Comparison of ENCODE assay signal across 8 cellular contexts in genomic region chr2:197804758-197805597, GRCh38. TPM values are rescaled to one million over a fixed set of nuclear protein-coding genes. Genes with fewer than 3 reads are reported as not detected.
DNase-seq lines count a peak whose midpoint lies in the region; ATAC-seq, FAIRE-seq and TF ChIP-seq lines count a peak whose summit lies in the region.

No MANE protein-coding gene starts in this region.

- no peak for FAIRE-seq in A549 (lab: Jason Lieb, UNC)

- H3K4me3 ChIP-seq in A549 (peak overlapping the region; percentile 57), dorsolateral prefrontal cortex (peak overlapping the region; percentile 66 to 98 (median 84)), stomach smooth muscle (ENCODE audit: low read length in 2 of 2) (peak overlapping the region; percentile 83 to 92)

- TF ChIP-seq EP300 in A549 (IDR thresholded peaks at IDR 0.05), result no peak

- no peak for TF ChIP-seq POLR2A in A549 (IDR thresholded peaks at IDR 0.05; ENCODE audit: low read length)

- no peak for DNase-seq in A549 (ENCODE audit: low read depth in 1 of 2, low spot score in 1 of 2)
- DNase-seq in dorsolateral prefrontal cortex, result peak in 8 of 10 donors; percentile 21 to 55 (median 35)
- no peak for DNase-seq in memory B cell (ENCODE audit: low spot score in 2 of 2)
- no peak for DNase-seq in G401 (ENCODE audit: low spot score)

- ATAC-seq in A549 (peak; percentile 43 to 46; a peak in 5 of 6 replicates), GM18868 (IDR thresholded peaks at IDR 0.05; ENCODE audit: unreplicated experiment) (peak; percentile 22), HG03108 (IDR thresholded peaks at IDR 0.05; ENCODE audit: unreplicated experiment) (peak; percentile 15), memory B cell (ENCODE audit: low read depth) (peak; percentile 32)
- peak; percentile 15 to 30 for ATAC-seq in activated CD4-positive, CD25-positive, alpha-beta regulatory T cell treated with anti-CD3 and anti-CD28 coated beads, Interleukin-2, amount 50 U/mL, for 24 hours

- WGBS in A549 (ENCODE audit: missing lambda C conversion rate), result 10% methylated on average over 23 of the region's 90 CpGs

- no peak for TF ChIP-seq RAD21 in A549 (conservative IDR thresholded peaks at IDR 0.05 in 1 of 2, IDR thresholded peaks at IDR 0.05 in 1 of 2)

- H3K27ac ChIP-seq in A549 (0 out of 6 replicates have a peak overlapping the region, but pooled peaks of 1 of the 2 experiments have one; percentile 1), dorsolateral prefrontal cortex (peak overlapping the region; percentile 23 to 93 (median 87)), stomach smooth muscle (ENCODE audit: low read length) (peak overlapping the region; percentile 18)

- no peaks in the 10 kb centered on the region for H3K9me3 Mint-ChIP-seq in memory B cell

- H3K9ac ChIP-seq in stomach smooth muscle (ENCODE audit: low read length in 2 of 2), result peak overlapping the region; percentile 60 to 65

- no peaks in the 10 kb centered on the region for H3K9me3 ChIP-seq in A549
- H3K9me3 ChIP-seq in stomach smooth muscle (ENCODE audit: control insufficient read depth in 2 of 2, low read length in 2 of 2), result no peaks in the 10 kb centered on the region

- in situ Hi-C loops in G401 (cut with HindIII; ENCODE audit: low sequenced_read_pairs), result no loop called here

- H3K4me3 Mint-ChIP-seq in memory B cell, result peak overlapping the region; percentile 85

- TF ChIP-seq CTCF in A549 (IDR thresholded peaks at IDR 0.05), result no peak
- peak in 12 of 56 donors; percentile 3 to 28 (median 14) for TF ChIP-seq CTCF in dorsolateral prefrontal cortex (IDR thresholded peaks at IDR 0.05 in 54 of 56, conservative IDR thresholded peaks at IDR 0.05 in 2 of 56; ENCODE audit: low read depth in 1 of 56, partially characterized antibody in 56 of 56)

- peaks cover 8% of the 10 kb centered on the region for H3K4me1 Mint-ChIP-seq in memory B cell

- intact Hi-C loops in dorsolateral prefrontal cortex (cut with DNase I), result loop anchor here (1.0 to 10.0 kb wide), 8 partner anchors 47 to 491 kb away; no protein-coding TSS in a partner anchor

- H3K4me1 ChIP-seq in A549 (0 out of 3 replicates have a peak, but pooled peaks cover 8% of the 10 kb centered on the region), stomach smooth muscle (ENCODE audit: control insufficient read depth, insufficient read depth, low read length) (peaks cover 5% of the 10 kb centered on the region)

- CTCF ChIA-PET in A549 (lab: Yijun Ruan, JAX), result interaction anchor here (1.7 to 1.8 kb wide), 2 partner anchors 322 to 492 kb away, joined by 4 to 8 read pairs; no protein-coding TSS in a partner anchor

- H3K27me3 ChIP-seq in dorsolateral prefrontal cortex (no peaks in the 10 kb centered on the region), stomach smooth muscle (ENCODE audit: control insufficient read depth in 1 of 2, insufficient read depth in 2 of 2, low read length in 2 of 2) (no peaks in the 10 kb centered on the region)

- POLR2A ChIA-PET in A549 (lab: Yijun Ruan, JAX), result no interaction called here

- H3K4me2 ChIP-seq in A549, result peak overlapping the region; percentile 81

- H3K36me3 Mint-ChIP-seq in memory B cell, result peaks cover 4% of the 10 kb centered on the region

- no peak overlapping the region for H3K27ac Mint-ChIP-seq in memory B cell

- H3K36me3 ChIP-seq in stomach smooth muscle (ENCODE audit: control insufficient read depth in 2 of 2, insufficient read depth in 2 of 2, low read length in 2 of 2), result no peaks in the 10 kb centered on the region

- peaks cover 22% of the 10 kb centered on the region for H3K27me3 Mint-ChIP-seq in memory B cell

TF ChIP-seq in A549, 52 proteins besides CTCF, POLR2A, EP300 and RAD21:
- TF ChIP-seq RFX5 (IDR thresholded peaks at IDR 0.05), result no peak
- no peak for TF ChIP-seq REST (IDR thresholded peaks at IDR 0.05)

RNA-seq across cellular contexts. Expression of gene PLCL1, which starts 0.6 kb away (rescaled TPM):
- 0.03 and 0.05 TPM in 2 replicates for polyA plus RNA-seq in A549 (2011; rRNA removed)
- polyA plus RNA-seq in A549 (2012; cell fraction: cytosol; rRNA removed), result not detected in 2 replicates
- polyA plus RNA-seq in A549 (2012; cell fraction: nucleus; rRNA removed), result not detected in 2 replicates
- 0.03 TPM in 1 of 3 replicates, not detected in the others for polyA plus RNA-seq in A549 (2017; fragmentation: RNase III; extraction: RNeasy Plus Mini Kit Qiagen cat#74134 plus additional on column Dnase treatment)
- polyA minus RNA-seq in A549 (2011; rRNA and poly(A)+ RNA removed), result not detected in 2 replicates
- total RNA-seq in dorsolateral prefrontal cortex, result 100 to 1,000 TPM in 2 of 120 experiments, 10 to 100 TPM in 118; 25.2 to 120 (median 49.4) TPM
- total RNA-seq in G401 (2014; rRNA removed; shearing (Covaris generic)), result not detected in 2 replicates

RNA-seq across cellular contexts. Expression of gene BOLL, which starts 19.9 kb away (rescaled TPM):
- polyA plus RNA-seq in A549 (2011; rRNA removed), result not detected in 2 replicates
- polyA plus RNA-seq in A549 (2012; cell fraction: cytosol; rRNA removed), result not detected in 2 replicates
- not detected in 2 replicates for polyA plus RNA-seq in A549 (2012; cell fraction: nucleus; rRNA removed)
- polyA plus RNA-seq in A549 (2017; fragmentation: RNase III; extraction: RNeasy Plus Mini Kit Qiagen cat#74134 plus additional on column Dnase treatment), result 0.08 TPM in 1 of 3 replicates, not detected in the others
- not detected in 2 replicates for polyA minus RNA-seq in A549 (2011; rRNA and poly(A)+ RNA removed)
- under 1 TPM in 1 of 120 experiments, not detected in 119; 0.35 TPM for total RNA-seq in dorsolateral prefrontal cortex
- not detected in 2 replicates for total RNA-seq in G401 (2014; rRNA removed; shearing (Covaris generic))

Comparison
In these comparisons a context has a peak if more than half of its experiments do, and no peak if none do; other contexts are left out.
1. DNase-seq: peak in dorsolateral prefrontal cortex (8 of 10); none in A549 (0 of 2), memory B cell (0 of 2) and G401 (single experiment).
2. RNA of gene PLCL1, which starts 0.6 kb away (total RNA-seq): 25.2 to 120 TPM in dorsolateral prefrontal cortex; not detected in G401; every median in the first group is over 10 times any median in the second.
3. Peak in every context shown above with its lines, with median percentiles within 50 percentile points of each other: ATAC-seq and H3K4me3 ChIP-seq.